In the genomic region with DNA sequence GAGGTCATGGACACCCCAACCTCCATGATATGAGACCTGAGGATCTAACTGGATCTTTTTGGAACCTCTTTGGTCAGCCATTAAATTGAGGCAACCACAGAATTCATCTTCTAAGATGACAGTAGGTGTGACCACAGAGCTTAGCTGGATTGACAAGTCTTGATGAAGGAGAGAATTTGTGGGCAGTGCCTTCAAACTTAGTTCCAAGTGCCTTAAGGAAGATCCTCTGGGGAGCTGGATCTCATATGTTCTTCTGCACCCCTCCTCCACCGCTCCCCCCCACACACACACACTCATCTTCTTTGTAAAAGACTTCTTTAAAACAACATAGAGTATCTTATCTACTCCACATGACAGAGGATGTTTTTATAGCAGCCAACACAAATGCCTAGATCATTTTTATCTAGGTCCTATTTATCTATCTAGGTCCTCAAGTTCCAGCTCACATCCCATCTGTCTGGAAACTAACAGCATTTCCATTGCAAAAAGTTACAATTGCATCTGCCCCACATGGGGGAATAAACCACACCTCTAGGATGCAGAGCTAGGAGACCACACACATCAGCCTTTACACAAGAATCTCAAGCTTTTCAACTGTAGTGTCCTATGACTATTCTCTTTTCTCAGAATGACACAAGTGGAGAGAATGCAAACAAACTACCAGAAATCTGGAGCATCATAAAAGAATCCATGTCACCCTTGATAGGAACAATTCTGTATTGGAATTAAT, we compare ENCODE assay signal across 10 cellular contexts. TPM values are rescaled to one million over a fixed set of nuclear protein-coding genes. Genes with fewer than 3 reads are reported as not detected.
A peak's percentile ranks its signal among the peaks of the same experiment; 100 is the strongest.
DNase-seq lines count a peak whose midpoint lies in the region; ATAC-seq, FAIRE-seq and TF ChIP-seq lines count a peak whose summit lies in the region.
"Had no signal": no experiment of that assay in that cellular context is flagged by ENCODE, and none has a peak within 500 bp of the region (broad histone marks: within the 10 kb centered on the region; RNA-seq: fewer than 3 reads in every experiment).

No MANE protein-coding gene starts in this region.

- no peaks in the 10 kb centered on the region for H4K20me1 ChIP-seq in endothelial cell of umbilical vein (replicated peaks; ENCODE audit: control insufficient read depth, extremely low read depth, insufficient read depth, low read length)

- H3K4me2 ChIP-seq in A549 (peak overlapping the region; percentile 56), endothelial cell of umbilical vein (ENCODE audit: insufficient read depth, low read length) (peak overlapping the region; percentile 83)

- ATAC-seq in A549: peak; percentile 24 to 37; a peak in 4 of 6 replicates
- peak; percentile 59 for ATAC-seq in GM18909 (IDR thresholded peaks at IDR 0.05; ENCODE audit: poor library complexity, unreplicated experiment)
- ATAC-seq in HG03460 (IDR thresholded peaks at IDR 0.05; ENCODE audit: unreplicated experiment): peak; percentile 56

- no peaks in the 10 kb centered on the region for H3K9me1 ChIP-seq in endothelial cell of umbilical vein (replicated peaks; ENCODE audit: control insufficient read depth, extremely low read depth, insufficient read depth, low read length)

- DNase-seq in A549 (ENCODE audit: low read depth in 1 of 2, low spot score in 1 of 2) (no peak), endothelial cell of umbilical vein (ENCODE audit: low read depth, low spot score) (no peak), small intestine (no peak), NCI-H2081 treated with DMSO at 0.1 percent for 48 hours (lab: John Stamatoyannopoulos, UW) (no peak), occipital lobe (lab: John Stamatoyannopoulos, UW) (no peak), OCI-M2 (lab: John Stamatoyannopoulos, UW; ENCODE audit: unreplicated experiment) (no peak)
- DNase-seq: glutamatergic neuron, NCI-H510A had no signal

- no peak for TF ChIP-seq RAD21 in A549 (conservative IDR thresholded peaks at IDR 0.05 in 1 of 2, IDR thresholded peaks at IDR 0.05 in 1 of 2)

- peaks cover 90% of the 10 kb centered on the region for H3K4me1 ChIP-seq in A549
- H3K4me1 ChIP-seq in endothelial cell of umbilical vein (ENCODE audit: control insufficient read depth, extremely low read depth, insufficient read depth, low read length): peaks cover 71% of the 10 kb centered on the region
- H3K4me1 ChIP-seq in small intestine (ENCODE audit: control insufficient read depth in 2 of 2, insufficient read depth in 1 of 2, low read depth in 1 of 2, low read length in 1 of 2): peaks cover 0 to 2% of the 10 kb centered on the region in 2 donors

- TF ChIP-seq POLR2A in A549 (IDR thresholded peaks at IDR 0.05; ENCODE audit: low read length): no peak
- no peak for TF ChIP-seq POLR2A in endothelial cell of umbilical vein (IDR thresholded peaks at IDR 0.05; ENCODE audit: low read depth, low read length)

- H2AFZ ChIP-seq in endothelial cell of umbilical vein (ENCODE audit: low read depth, low read length): no peak overlapping the region

- CTCF ChIA-PET in A549 (lab: Yijun Ruan, JAX) (interaction anchor here (0.7 to 1.5 kb wide), 8 partner anchors 11 to 151 kb away, joined by 3 to 7 read pairs (median 4); no protein-coding TSS in a partner anchor), endothelial cell of umbilical vein (lab: Charles Lee) (interaction anchor here (0.6 to 3.3 kb wide), 10 partner anchors 11 to 132 kb away, joined by 3 to 17 read pairs (median 3); no protein-coding TSS in a partner anchor)

- H3K36me3 ChIP-seq in endothelial cell of umbilical vein (ENCODE audit: control insufficient read depth in 2 of 2, extremely low read depth in 1 of 2, insufficient read depth in 2 of 2, low read length in 2 of 2): peaks cover 0 to 9% of the 10 kb centered on the region in 2 experiments
- no peaks in the 10 kb centered on the region for H3K36me3 ChIP-seq in small intestine (ENCODE audit: control insufficient read depth in 2 of 2, insufficient read depth in 2 of 2, low read length in 2 of 2)

- intact Hi-C loops in endothelial cell of umbilical vein (cut with micrococcal nuclease): loop anchor here (1.0 kb wide), 1 partner anchor 32 kb away; no protein-coding TSS in a partner anchor

- no TSS peak for BruUV-seq in endothelial cell of umbilical vein (replicated peaks; lab: Mats Ljungman, UMichigan)

- FAIRE-seq in A549 (lab: Jason Lieb, UNC): no peak
- no peak for FAIRE-seq in endothelial cell of umbilical vein (lab: Jason Lieb, UNC)
- no peak for FAIRE-seq in small intestine (lab: Jason Lieb, UNC)

- peak overlapping the region; percentile 83 for H3K9ac ChIP-seq in endothelial cell of umbilical vein (replicated peaks; ENCODE audit: extremely low read depth, insufficient read depth, low read length)

- WGBS in A549 (ENCODE audit: missing lambda C conversion rate): 97% methylated on average over 1 of the region's 1 CpG
- 91 to 100% (median 95%) methylated on average over 1 of the region's 1 CpG for whole genome bisulfite sequencing in small intestine, 3 donors

- dilution Hi-C loops in endothelial cell of umbilical vein (cut with MboI; ENCODE audit: extremely low pct_ligation_motif_present, low sequenced_read_pairs): no loop called here

- H3K9me3 ChIP-seq in A549: no peaks in the 10 kb centered on the region
- no peaks in the 10 kb centered on the region for H3K9me3 ChIP-seq in endothelial cell of umbilical vein (replicated peaks; ENCODE audit: control insufficient read depth, insufficient read depth, low read length)
- no peaks in the 10 kb centered on the region for H3K9me3 ChIP-seq in small intestine (ENCODE audit: control insufficient read depth, low read depth)

- TF ChIP-seq CTCF in A549 (IDR thresholded peaks at IDR 0.05) (no peak), endothelial cell of umbilical vein (IDR thresholded peaks at IDR 0.05; ENCODE audit: extremely low read depth in 1 of 2, insufficient read depth in 1 of 2, low read depth in 1 of 2, low read length in 2 of 2) (no peak)

- POLR2A ChIA-PET in A549 (lab: Yijun Ruan, JAX) (interaction anchor here (0.6 kb wide), 1 partner anchor 37 kb away, joined by 3 read pairs; the partner anchor contains the start of gene WWTR1), endothelial cell of umbilical vein (lab: Charles Lee) (interaction anchor here (0.6 kb wide), 1 partner anchor 28 kb away, joined by 4 read pairs; no protein-coding TSS in a partner anchor)

- H3K4me3 ChIP-seq in A549 (no peak overlapping the region), endothelial cell of umbilical vein (replicated peaks in 1 of 3; ENCODE audit: insufficient read depth in 1 of 3, low read depth in 1 of 3, low read length in 3 of 3) (no peak overlapping the region), small intestine (ENCODE audit: low read depth in 1 of 2, low read length in 2 of 2) (no peak overlapping the region)

- peaks cover 84% of the 10 kb centered on the region for H3K79me2 ChIP-seq in endothelial cell of umbilical vein (ENCODE audit: control insufficient read depth, insufficient read depth, low read length)

- H3K27me3 ChIP-seq in endothelial cell of umbilical vein (ENCODE audit: control insufficient read depth in 2 of 2, insufficient read depth in 2 of 2, low read length in 2 of 2) (no peaks in the 10 kb centered on the region), small intestine (ENCODE audit: control insufficient read depth in 2 of 2, insufficient read depth in 2 of 2, low read length in 2 of 2) (peaks cover 0 to 2% of the 10 kb centered on the region in 2 donors)

- H3K27ac ChIP-seq in A549 (peak overlapping the region; percentile 49 to 75; a peak in 5 of 6 replicates), endothelial cell of umbilical vein (ENCODE audit: insufficient read depth, low read depth, low read length) (peak overlapping the region; percentile 99), small intestine (ENCODE audit: low read depth in 1 of 2, low read length in 1 of 2) (peak overlapping the region in 1 of 2 donors; percentile 20)

- peak in 1 of 2 experiments; percentile 37; a peak in 1 of 5 replicates for TF ChIP-seq EP300 in A549 (IDR thresholded peaks at IDR 0.05)

TF ChIP-seq in A549, 52 proteins besides CTCF, POLR2A, EP300 and RAD21 (continues in another document):
- no peak for TF ChIP-seq RCOR1 (IDR thresholded peaks at IDR 0.05; ENCODE audit: low read depth, low read length)

TF ChIP-seq in endothelial cell of umbilical vein, 7 proteins besides CTCF, POLR2A, EP300 and RAD21:
- TF ChIP-seq MAX (IDR thresholded peaks at IDR 0.05; ENCODE audit: insufficient read depth, insufficient read length): no peak
- peak; percentile 37 for TF ChIP-seq GATA2 (IDR thresholded peaks at IDR 0.05; ENCODE audit: insufficient read depth, insufficient read length, low read depth, low read length)

RNA-seq across cellular contexts. Expression of gene WWTR1, which starts 37.4 kb away (rescaled TPM):
- polyA plus RNA-seq in A549 (2011; rRNA removed): 164 and 216 TPM in 2 replicates
- 83.5 and 88.4 TPM in 2 replicates for polyA plus RNA-seq in A549 (2012; cell fraction: cytosol; rRNA removed)
- polyA plus RNA-seq in A549 (2012; cell fraction: nucleus; rRNA removed): 88.2 and 134 TPM in 2 replicates
- polyA plus RNA-seq in A549 (2017; fragmentation: RNase III; extraction: RNeasy Plus Mini Kit Qiagen cat#74134 plus additional on column Dnase treatment): 93.9 to 103 TPM (median 99.7 TPM) in 3 replicates
- polyA minus RNA-seq in A549 (2011; rRNA and poly(A)+ RNA removed): 192 and 265 TPM in 2 replicates
- total RNA-seq in endothelial cell of umbilical vein: 210 and 262 TPM in 2 replicates
- 341 and 347 TPM in 2 replicates for polyA plus RNA-seq in endothelial cell of umbilical vein
- 377 and 383 TPM in 2 replicates for polyA plus RNA-seq in endothelial cell of umbilical vein (2011; cell fraction: cytosol; rRNA removed)
- 267 and 297 TPM in 2 replicates for polyA plus RNA-seq in endothelial cell of umbilical vein (2011; cell fraction: nucleus; rRNA removed)
- 283 and 286 TPM in 2 replicates for polyA plus RNA-seq in endothelial cell of umbilical vein (2012)
- polyA minus RNA-seq in endothelial cell of umbilical vein: 706 and 787 TPM in 2 replicates
- 40.0 TPM for polyA minus RNA-seq in endothelial cell of umbilical vein (2011; cell fraction: cytosol; rRNA and poly(A)+ RNA removed)
- 445 and 582 TPM in 2 replicates for polyA minus RNA-seq in endothelial cell of umbilical vein (2011; cell fraction: nucleus; rRNA and poly(A)+ RNA removed)
- 10 to 100 TPM in 2 of 3 donors, 1 to 10 TPM in 1; 2.0 to 18.2 (median 11.9) TPM for polyA plus RNA-seq in small intestine
- total RNA-seq in occipital lobe: 8.0 TPM

Comparison
In these comparisons a context has a peak if more than half of its experiments do, and no peak if none do; other contexts are left out.
1. RNA of gene WWTR1, which starts 37.4 kb away (polyA plus RNA-seq): 267 to 383 TPM in endothelial cell of umbilical vein and 83.5 to 216 TPM in A549; 2.0 to 18.2 TPM in small intestine; every median in the first group is over 4 times any median in the second.
2. Peak in every context shown above with its lines, with median percentiles within 50 percentile points of each other: ATAC-seq.